In genomic region chr12:110950867-110951266, GRCh38 we compare ENCODE assay signal across 4 cellular contexts. TPM values are rescaled to one million over a fixed set of nuclear protein-coding genes. Genes with fewer than 3 reads are reported as not detected.
"Had no signal": no experiment of that assay in that cellular context is flagged by ENCODE, and none has a peak within 500 bp of the region (broad histone marks: within the 10 kb centered on the region; RNA-seq: fewer than 3 reads in every experiment).

No MANE protein-coding gene starts in this region.

RNA-seq across cellular contexts. Expression of gene MYL2, which starts 30.5 kb away (rescaled TPM):
- total RNA-seq: LHCN-M2, M059J, MCF 10A, NCI-H460 had no signal
